ENCODE assay signal across 21 cellular contexts in genomic region chr7:38806912-38807311, GRCh38.
"Had no signal": no experiment of that assay in that cellular context is flagged by ENCODE, and none has a peak within 500 bp of the region (broad histone marks: within the 10 kb centered on the region; RNA-seq: fewer than 3 reads in every experiment).

No MANE protein-coding gene starts in this region.

- H3K27me3 ChIP-seq: neural progenitor cell, sigmoid colon, stomach, testis, tibial artery had no signal

- ATAC-seq: effector memory CD8-positive, alpha-beta T cell; left lobe of liver; right cardiac atrium had no signal

- H3K9me3 ChIP-seq: sigmoid colon, stomach, testis, tibial artery had no signal

- H3K27ac Mint-ChIP-seq: effector memory CD8-positive, alpha-beta T cell; nephron; neural progenitor cell; progenitor cell of endocrine pancreas; stimulated activated effector memory CD8-positive, alpha-beta T cell treated with anti-CD3 and anti-CD28 coated beads, Interleukin-12 subunit alpha, Interleukin-12 subunit beta, amount 100 ng/mL, for 72 hours; type B pancreatic cell had no signal

- H3K79me2 ChIP-seq: parathyroid adenoma had no signal

- H3K27me3 Mint-ChIP-seq: effector memory CD8-positive, alpha-beta T cell; memory B cell; progenitor cell of endocrine pancreas; type B pancreatic cell had no signal

- H3K36me3 Mint-ChIP-seq: stimulated activated effector memory CD8-positive, alpha-beta T cell treated with anti-CD3 and anti-CD28 coated beads, Interleukin-12 subunit alpha, Interleukin-12 subunit beta, amount 100 ng/mL, for 72 hours; type B pancreatic cell had no signal

- H3K4me3 Mint-ChIP-seq: effector memory CD8-positive, alpha-beta T cell; memory B cell; nephron; neural progenitor cell; stimulated activated effector memory CD8-positive, alpha-beta T cell treated with anti-CD3 and anti-CD28 coated beads, Interleukin-12 subunit alpha, Interleukin-12 subunit beta, amount 100 ng/mL, for 72 hours; type B pancreatic cell had no signal

- H3K9me3 Mint-ChIP-seq: effector memory CD8-positive, alpha-beta T cell; memory B cell; nephron; neural progenitor cell; stimulated activated effector memory CD8-positive, alpha-beta T cell treated with anti-CD3 and anti-CD28 coated beads, Interleukin-12 subunit alpha, Interleukin-12 subunit beta, amount 100 ng/mL, for 72 hours; type B pancreatic cell had no signal

- H3K36me3 ChIP-seq: neural progenitor cell, tibial artery had no signal

- DNase-seq: cortex of kidney; effector memory CD8-positive, alpha-beta T cell; head of caudate nucleus; kidney; right cardiac atrium; sigmoid colon; stimulated activated CD4-positive, alpha-beta T cell treated with anti-CD3 and anti-CD28 coated beads, Interleukin-2, amount 100 ng/mL, for 24 hours; stimulated activated CD4-positive, alpha-beta T cell treated with anti-CD3 and anti-CD28 coated beads, Interleukin-4, amount 100 ng/mL, for 24 hours; stimulated activated naive CD4-positive, alpha-beta T cell treated with Interleukin-2 at 50 U/mL for 16 hours; stomach; testis; tibial artery had no signal

- H3K4me1 Mint-ChIP-seq: memory B cell, nephron, neural progenitor cell had no signal

- H3K4me2 ChIP-seq: neural progenitor cell had no signal

- H3K4me3 ChIP-seq: lung, neural progenitor cell, sigmoid colon, stomach, testis, tibial artery had no signal

- H3K4me1 ChIP-seq: neural progenitor cell, parathyroid adenoma, stomach, testis, tibial artery had no signal

- H2AFZ ChIP-seq: neural progenitor cell, parathyroid adenoma had no signal

- H3K27ac ChIP-seq: neural progenitor cell, parathyroid adenoma, sigmoid colon, stomach, testis, tibial artery had no signal
